19 cellular contexts compared by ENCODE assay signal in the genomic region with DNA sequence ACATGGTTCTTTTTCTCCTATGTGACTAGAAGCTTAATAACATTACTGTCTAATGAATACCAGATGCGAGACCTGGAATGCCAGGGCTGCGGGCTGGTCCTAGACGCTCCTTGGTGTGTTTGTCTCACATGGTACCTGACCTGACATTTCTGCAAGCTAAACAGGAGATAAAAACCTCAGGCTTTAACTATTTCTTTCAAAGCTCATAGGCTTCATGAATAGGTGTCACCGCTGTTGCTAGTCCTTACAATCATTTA. TPM values are rescaled to one million over a fixed set of nuclear protein-coding genes. Genes with fewer than 3 reads are reported as not detected.
"Had no signal": no experiment of that assay in that cellular context is flagged by ENCODE, and none has a peak within 500 bp of the region (broad histone marks: within the 10 kb centered on the region; RNA-seq: fewer than 3 reads in every experiment).

No MANE protein-coding gene starts in this region.

- H3K4me3 ChIP-seq: gastroesophageal sphincter, lung, neural progenitor cell, ovary, sigmoid colon, thyroid gland, uterus had no signal

- H2AFZ ChIP-seq: neural progenitor cell had no signal

- H3K9me3 ChIP-seq: gastroesophageal sphincter, ovary, sigmoid colon, thyroid gland, uterus had no signal

- H3K27ac ChIP-seq: gastroesophageal sphincter, neural progenitor cell, ovary, sigmoid colon, thyroid gland, uterus had no signal

- H3K36me3 ChIP-seq: gastroesophageal sphincter, neural progenitor cell, ovary, sigmoid colon, thyroid gland, uterus had no signal

- H3K27me3 ChIP-seq: gastroesophageal sphincter, neural progenitor cell, ovary, sigmoid colon, thyroid gland, uterus had no signal

- H3K36me3 Mint-ChIP-seq: activated naive CD8-positive, alpha-beta T cell; WTC11 had no signal

- H3K4me2 ChIP-seq: neural progenitor cell had no signal

- H3K27ac Mint-ChIP-seq: activated CD8-positive, alpha-beta T cell treated with anti-CD3 and anti-CD28 coated beads for 36 hours; activated naive CD8-positive, alpha-beta T cell; dendritic cell treated with granulocyte-macrophage colony-stimulating factor and Interleukin-4, amounts not matched to agents 40 ng/mL and 50 ng/mL, for 4 days; WTC11 had no signal

- FAIRE-seq: TTC549 had no signal

- H3K9ac ChIP-seq: neural progenitor cell had no signal

- H3K4me3 Mint-ChIP-seq: activated CD8-positive, alpha-beta T cell treated with anti-CD3 and anti-CD28 coated beads for 36 hours; activated naive CD8-positive, alpha-beta T cell; dendritic cell treated with granulocyte-macrophage colony-stimulating factor and Interleukin-4, amounts not matched to agents 40 ng/mL and 50 ng/mL, for 4 days; neural progenitor cell; WTC11 had no signal

- H3K9me3 Mint-ChIP-seq: activated CD8-positive, alpha-beta T cell treated with anti-CD3 and anti-CD28 coated beads for 36 hours; dendritic cell treated with granulocyte-macrophage colony-stimulating factor and Interleukin-4, amounts not matched to agents 40 ng/mL and 50 ng/mL, for 4 days; effector memory CD8-positive, alpha-beta T cell had no signal

- DNase-seq: activated CD4-positive, alpha-beta T cell treated with anti-CD3 and anti-CD28 coated beads for 48 hours; activated CD8-positive, alpha-beta T cell treated with anti-CD3 and anti-CD28 coated beads for 36 hours; activated gamma-delta T cell treated with Interleukin-2 at 50 U/mL for 16 hours; activated T-cell treated with anti-CD3 and anti-CD28 coated beads, Interleukin-2, amount 50 U/mL, for 48 hours; midbrain; ovary; sigmoid colon; stimulated activated CD4-positive, alpha-beta T cell treated with anti-CD3 and anti-CD28 coated beads, Interleukin-2, amount 100 ng/mL, for 24 hours; uterus had no signal

- H3K4me1 ChIP-seq: gastroesophageal sphincter, uterus had no signal

RNA-seq across cellular contexts. Expression of a gene that starts 38.6 kb away (rescaled TPM):
- total RNA-seq: myocyte had no signal
